8 cellular contexts compared by ENCODE assay signal in the genomic region with DNA sequence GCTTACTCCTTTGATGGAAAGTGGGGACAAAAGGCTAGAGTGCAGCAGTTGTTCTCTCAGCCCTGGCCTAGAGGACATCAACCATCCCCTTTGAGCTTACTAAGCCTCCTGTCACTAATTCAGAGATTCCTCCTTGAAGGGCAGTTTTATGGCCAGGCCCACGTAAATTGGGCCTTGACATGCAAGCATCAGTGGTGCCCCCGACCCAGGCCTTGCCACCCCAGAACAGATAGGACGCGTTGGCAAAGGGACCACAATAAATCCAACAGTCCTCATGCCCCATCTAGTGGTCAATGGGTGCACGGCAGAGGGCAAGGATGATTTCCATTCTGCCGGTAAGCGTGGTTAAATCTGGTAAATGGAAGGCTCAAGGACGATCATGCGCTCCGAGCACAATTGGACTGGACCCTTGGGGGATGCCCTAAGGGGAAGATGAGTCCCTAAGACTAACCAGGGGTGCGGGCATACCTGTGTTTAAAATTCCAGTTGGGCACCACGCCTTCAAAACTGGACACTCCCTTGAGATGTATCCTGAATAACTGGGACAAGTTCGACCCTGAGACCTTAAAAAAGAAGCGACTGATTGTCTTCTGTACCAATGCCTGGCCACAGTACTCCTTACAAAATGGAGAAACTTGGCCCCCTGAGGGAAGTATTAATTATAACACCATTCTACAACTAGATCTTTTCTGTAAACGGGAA. TPM values are rescaled to one million over a fixed set of nuclear protein-coding genes. Genes with fewer than 3 reads are reported as not detected.
A peak's percentile ranks its signal among the peaks of the same experiment; 100 is the strongest.
DNase-seq lines count a peak whose midpoint lies in the region; ATAC-seq and TF ChIP-seq lines count a peak whose summit lies in the region.

No MANE protein-coding gene starts in this region.

- POLR2A ChIA-PET in Panc1 (lab: Charles Lee) = no interaction called here

- no peaks in the 10 kb centered on the region for H3K4me1 ChIP-seq in Panc1 (ENCODE audit: control insufficient read depth, insufficient read depth, low read length)
- no peaks in the 10 kb centered on the region for H3K4me1 ChIP-seq in foreskin keratinocyte
- H3K4me1 ChIP-seq in transverse colon = no peaks in the 10 kb centered on the region

- H3K4me3 Mint-ChIP-seq in activated T-helper 2 cell treated with anti-CD3 and anti-CD28 coated beads, Interferon-gamma antibody, Interleukin-2, Interleukin-4, amounts not matched to agents 10 μg/mL and 5 μg/mL and 100 μg/mL, durations not matched to agents 14 hours and 24 hours and 36 hours (ENCODE audit: low read depth) = no peak overlapping the region
- no peak overlapping the region for H3K4me3 Mint-ChIP-seq in osteocyte (ENCODE audit: unreplicated experiment)

- ATAC-seq in GM19023 (IDR thresholded peaks at IDR 0.05; ENCODE audit: unreplicated experiment) (peak; percentile 88), HG03280 (IDR thresholded peaks at IDR 0.05; ENCODE audit: unreplicated experiment) (peak; percentile 90), Panc1 (peak; percentile 92), foreskin keratinocyte (peak; percentile 87)

- H3K9me3 ChIP-seq in Panc1 (ENCODE audit: control insufficient read depth, insufficient read depth, low read depth, low read length) = no peaks in the 10 kb centered on the region
- H3K9me3 ChIP-seq in transverse colon = no peaks in the 10 kb centered on the region

- TF ChIP-seq CTCF in Panc1 (IDR thresholded peaks at IDR 0.05) (peak; percentile 97), foreskin keratinocyte (conservative IDR thresholded peaks at IDR 0.05) (peak; percentile 70), osteocyte (IDR thresholded peaks at IDR 0.05) (peak; percentile 78), transverse colon (IDR thresholded peaks at IDR 0.05) (peak; percentile 83 to 91 (median 89))

- peak overlapping the region in 1 of 2 experiments; percentile 12; a peak in 1 of 4 replicates for H3K4me3 ChIP-seq in Panc1 (ENCODE audit: low read depth in 2 of 2, low read length in 2 of 2)
- no peak overlapping the region for H3K4me3 ChIP-seq in transverse colon

- H3K36me3 Mint-ChIP-seq in activated T-helper 2 cell treated with anti-CD3 and anti-CD28 coated beads, Interferon-gamma antibody, Interleukin-2, Interleukin-4, amounts not matched to agents 10 μg/mL and 5 μg/mL and 100 μg/mL, durations not matched to agents 14 hours and 24 hours and 36 hours (ENCODE audit: low read depth) = peaks cover 21% of the 10 kb centered on the region
- H3K36me3 Mint-ChIP-seq in osteocyte (ENCODE audit: unreplicated experiment) = no peaks in the 10 kb centered on the region

- H3K27me3 ChIP-seq in Panc1 (ENCODE audit: control insufficient read depth, insufficient read depth, low read length) (no peaks in the 10 kb centered on the region), foreskin keratinocyte (no peaks in the 10 kb centered on the region), transverse colon (no peaks in the 10 kb centered on the region)

- no peak for TF ChIP-seq EP300 in transverse colon (IDR thresholded peaks at IDR 0.05; ENCODE audit: low read depth)

- H3K27ac ChIP-seq in Panc1 (ENCODE audit: low read length) = no peak overlapping the region
- H3K27ac ChIP-seq in foreskin keratinocyte = no peak overlapping the region
- no peak overlapping the region for H3K27ac ChIP-seq in transverse colon

- H3K9me3 Mint-ChIP-seq in activated T-helper 2 cell treated with anti-CD3 and anti-CD28 coated beads, Interferon-gamma antibody, Interleukin-2, Interleukin-4, amounts not matched to agents 10 μg/mL and 5 μg/mL and 100 μg/mL, durations not matched to agents 14 hours and 24 hours and 36 hours = peaks cover 4% of the 10 kb centered on the region
- H3K9me3 Mint-ChIP-seq in osteocyte (ENCODE audit: unreplicated experiment) = no peaks in the 10 kb centered on the region

- H3K27ac Mint-ChIP-seq in activated T-helper 2 cell treated with anti-CD3 and anti-CD28 coated beads, Interferon-gamma antibody, Interleukin-2, Interleukin-4, amounts not matched to agents 10 μg/mL and 5 μg/mL and 100 μg/mL, durations not matched to agents 14 hours and 24 hours and 36 hours = no peak overlapping the region
- H3K27ac Mint-ChIP-seq in osteocyte (ENCODE audit: unreplicated experiment) = no peak overlapping the region

- peaks cover 14% of the 10 kb centered on the region for H3K4me1 Mint-ChIP-seq in activated T-helper 2 cell treated with anti-CD3 and anti-CD28 coated beads, Interferon-gamma antibody, Interleukin-2, Interleukin-4, amounts not matched to agents 10 μg/mL and 5 μg/mL and 100 μg/mL, durations not matched to agents 14 hours and 24 hours and 36 hours (ENCODE audit: low read depth)
- peaks cover 4% of the 10 kb centered on the region for H3K4me1 Mint-ChIP-seq in osteocyte (ENCODE audit: unreplicated experiment)

- intact Hi-C loops in Panc1 (cut with micrococcal nuclease; ENCODE audit: unreplicated experiment) = loop anchor here (2.0 to 5.0 kb wide), 2 partner anchors 52 to 334 kb away; no protein-coding TSS in a partner anchor
- intact Hi-C loops in activated T-helper 2 cell treated with anti-CD3 and anti-CD28 coated beads, Interferon-gamma antibody, Interleukin-2, Interleukin-4, amounts not matched to agents 10 μg/mL and 5 μg/mL and 100 μg/mL, durations not matched to agents 14 hours and 24 hours and 36 hours (cut with micrococcal nuclease) = loop anchor here (1.0 to 2.0 kb wide), 2 partner anchors 54 to 336 kb away; no protein-coding TSS in a partner anchor
- intact Hi-C loops in transverse colon (cut with DNase I; ENCODE audit: low total_unique reads) = loop anchor here (10.0 kb wide), 1 partner anchor 334 kb away; no protein-coding TSS in a partner anchor

- CTCF ChIA-PET in Panc1 (lab: Charles Lee) = interaction anchor here (0.5 kb wide), 1 partner anchor 53 kb away, joined by 3 read pairs; no protein-coding TSS in a partner anchor

- no TSS peak for BruUV-seq in Panc1 (replicated peaks; lab: Mats Ljungman, UMichigan)

- peak in 10 of 14 donors; percentile 4 to 54 (median 32) for DNase-seq in C1 segment of cervical spinal cord (lab: John Stamatoyannopoulos, UW)
- peak; percentile 63 for DNase-seq in Panc1 (ENCODE audit: low read depth, low spot score)
- peak; percentile 34 for DNase-seq in activated T-helper 2 cell treated with anti-CD3 and anti-CD28 coated beads, Interferon-gamma antibody, Interleukin-2, Interleukin-4, amounts not matched to agents 10 μg/mL and 5 μg/mL and 100 μg/mL, durations not matched to agents 14 hours and 24 hours and 36 hours (ENCODE audit: low spot score)
- peak in 1 of 2 donors; percentile 6 for DNase-seq in foreskin keratinocyte
- DNase-seq in osteocyte (ENCODE audit: extremely low spot score, unreplicated experiment) = no peak
- peak; percentile 68 for DNase-seq in transverse colon

- no peaks in the 10 kb centered on the region for H3K27me3 Mint-ChIP-seq in activated T-helper 2 cell treated with anti-CD3 and anti-CD28 coated beads, Interferon-gamma antibody, Interleukin-2, Interleukin-4, amounts not matched to agents 10 μg/mL and 5 μg/mL and 100 μg/mL, durations not matched to agents 14 hours and 24 hours and 36 hours (ENCODE audit: low read depth)
- no peaks in the 10 kb centered on the region for H3K27me3 Mint-ChIP-seq in osteocyte (ENCODE audit: unreplicated experiment)

- H3K36me3 ChIP-seq in Panc1 (ENCODE audit: control insufficient read depth, insufficient read depth, low read length) (no peaks in the 10 kb centered on the region), transverse colon (no peaks in the 10 kb centered on the region)

- in situ Hi-C loops in Panc1 (cut with HindIII; ENCODE audit: low pct_unique_long_range_greater_than_20kb, low sequenced_read_pairs) (no loop called here), transverse colon (cut with MboI; ENCODE audit: low pct_ligation_motif_present in 1 of 4, low pct_unique_long_range_greater_than_20kb in 1 of 4, low sequenced_read_pairs in 3 of 4) (loop anchor here in 2 of 4 donors (10.0 to 25.0 kb wide), 3 partner anchors 332 to 632 kb away; no protein-coding TSS in a partner anchor)

- WGBS in transverse colon (ENCODE audit: low coverage in 1 of 2), 2 donors = 18 to 32% methylated on average over 6 to 15 of the region's 15 CpGs

- no peak for TF ChIP-seq POLR2A in transverse colon (IDR thresholded peaks at IDR 0.05)

RNA-seq across cellular contexts. Expression of a gene that starts 32.6 kb away (rescaled TPM):
- total RNA-seq in Panc1 (2021; ENCODE audit: unreplicated experiment) = 6.7 TPM
- polyA plus RNA-seq in Panc1 (2012; ENCODE audit: insufficient read length) = 1.3 TPM
- 34.2 and 36.7 TPM in 2 replicates for total RNA-seq in activated T-helper 2 cell treated with anti-CD3 and anti-CD28 coated beads, Interferon-gamma antibody, Interleukin-2, Interleukin-4, amounts not matched to agents 10 μg/mL and 5 μg/mL and 100 μg/mL, durations not matched to agents 14 hours and 24 hours and 36 hours
- 5.2 and 5.3 TPM in 2 replicates for total RNA-seq in foreskin keratinocyte
- 0.54 and 0.55 TPM in 2 replicates for polyA plus RNA-seq in foreskin keratinocyte
- total RNA-seq in osteocyte = 10.4 and 10.6 TPM in 2 replicates
- total RNA-seq in transverse colon = 10 to 100 TPM in 1 of 4 donors, 1 to 10 TPM in 3; 5.3 to 10.5 (median 8.7) TPM
